ENCODE assay signal across 18 cellular contexts in the genomic region with DNA sequence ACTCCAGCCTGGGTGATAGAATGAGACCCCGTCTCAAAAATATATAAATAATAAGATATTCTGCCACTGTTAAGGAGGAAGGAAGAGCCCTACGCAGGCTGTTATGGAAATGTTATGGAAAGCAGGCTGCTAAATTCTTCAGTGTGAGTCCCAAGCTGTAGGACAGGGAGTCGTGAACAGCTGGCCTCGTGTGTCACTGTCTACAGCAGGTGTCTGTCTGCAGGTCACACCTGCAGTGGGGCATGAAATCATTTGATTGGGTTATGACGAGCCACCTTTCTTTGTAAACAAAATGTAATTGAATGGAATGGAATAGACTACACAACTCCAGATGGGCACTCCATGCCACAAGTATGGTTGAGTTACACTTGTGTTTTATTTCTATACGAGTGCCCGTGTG. TPM values are rescaled to one million over a fixed set of nuclear protein-coding genes. Genes with fewer than 3 reads are reported as not detected.
A peak's percentile ranks its signal among the peaks of the same experiment; 100 is the strongest.
DNase-seq lines count a peak whose midpoint lies in the region; ATAC-seq and TF ChIP-seq lines count a peak whose summit lies in the region.
"Had no signal": no experiment of that assay in that cellular context is flagged by ENCODE, and none has a peak within 500 bp of the region (broad histone marks: within the 10 kb centered on the region; RNA-seq: fewer than 3 reads in every experiment).

No MANE protein-coding gene starts in this region.

- H2AK5ac ChIP-seq in mesenchymal stem cell (ENCODE audit: low read length, severe bottlenecking), result peak overlapping the region; percentile 45

- no peak overlapping the region for H3K9ac ChIP-seq in mesenchymal stem cell (ENCODE audit: low read length)

- no peaks in the 10 kb centered on the region for H3K79me1 ChIP-seq in mesenchymal stem cell (replicated peaks; ENCODE audit: low read length, poor library complexity, severe bottlenecking)

- H2BK12ac ChIP-seq in mesenchymal stem cell (ENCODE audit: low read length in 2 of 2), result peak overlapping the region in 1 of 2 experiments; percentile 38

- DNase-seq in DMS79 treated with DMSO at 0.1 percent for 48 hours (lab: John Stamatoyannopoulos, UW) (peak; percentile 75), NCI-H146 (lab: John Stamatoyannopoulos, UW) (peak; percentile 91), NCI-H524 treated with DMSO at 0.1 percent for 48 hours (lab: John Stamatoyannopoulos, UW) (peak; percentile 7), mesenchymal stem cell (no peak), HEK293T (ENCODE audit: extremely low spot score) (no peak)
- DNase-seq: activated CD4-positive, alpha-beta T cell treated with anti-CD3 and anti-CD28 coated beads for 1 hour; activated gamma-delta T cell; DND-41; KBM-7; NCI-H1048; SIG-M5; small intestine; testis had no signal

- no peaks in the 10 kb centered on the region for H3K9me3 ChIP-seq in mesenchymal stem cell (ENCODE audit: control insufficient read depth, low read length)
- H3K9me3 ChIP-seq: ascending aorta, prostate gland, testis had no signal

- H3K23ac ChIP-seq in mesenchymal stem cell (ENCODE audit: low read length in 2 of 2), result no peak overlapping the region

- H3K18ac ChIP-seq in mesenchymal stem cell (ENCODE audit: low read depth in 1 of 2, low read length in 2 of 2), result no peak overlapping the region

- H2AFZ ChIP-seq in mesenchymal stem cell (ENCODE audit: low read depth, low read length), result no peak overlapping the region

- H3K4ac ChIP-seq in mesenchymal stem cell (ENCODE audit: low read depth in 1 of 2, low read length in 2 of 2), result no peak overlapping the region

- H3K4me3 ChIP-seq in mesenchymal stem cell (ENCODE audit: insufficient read depth in 1 of 2, low read depth in 1 of 2, low read length in 2 of 2), result no peak overlapping the region
- H3K4me3 ChIP-seq: ascending aorta, prostate gland, testis had no signal

- peaks cover 5 to 7% of the 10 kb centered on the region in 2 experiments for H3K27me3 ChIP-seq in mesenchymal stem cell (ENCODE audit: control insufficient read depth in 1 of 2, insufficient read depth in 1 of 2, low read length in 2 of 2)
- H3K27me3 ChIP-seq: ascending aorta, testis had no signal

- no peak overlapping the region for H4K8ac ChIP-seq in mesenchymal stem cell (ENCODE audit: low read length)

- ATAC-seq in GM21786 (IDR thresholded peaks at IDR 0.05; ENCODE audit: unreplicated experiment) (no peak), HG03469 (IDR thresholded peaks at IDR 0.05; ENCODE audit: unreplicated experiment) (no peak), GM21423 (IDR thresholded peaks at IDR 0.05; ENCODE audit: unreplicated experiment) (no peak)

- no peak overlapping the region for H3K4me2 ChIP-seq in mesenchymal stem cell (ENCODE audit: low read length, poor library complexity, severe bottlenecking)

- H3K36me3 ChIP-seq in mesenchymal stem cell (ENCODE audit: control insufficient read depth in 1 of 2, insufficient read depth in 2 of 2, low read depth in 1 of 2, low read length in 2 of 2), result no peaks in the 10 kb centered on the region
- H3K36me3 ChIP-seq: ascending aorta, prostate gland had no signal

- H3K14ac ChIP-seq in mesenchymal stem cell (ENCODE audit: low read length in 2 of 2), result no peak overlapping the region

- 85% methylated on average over 5 of the region's 7 CpGs for WGBS in mesenchymal stem cell

- peaks cover 18% of the 10 kb centered on the region for H3K4me1 ChIP-seq in mesenchymal stem cell (ENCODE audit: control insufficient read depth, insufficient read depth, low read depth, low read length)
- H3K4me1 ChIP-seq: prostate gland had no signal

- no peak overlapping the region for H4K91ac ChIP-seq in mesenchymal stem cell (ENCODE audit: low read length)

- CTCF ChIA-PET in HEK293T (lab: Yijun Ruan, JAX), result interaction anchor here (0.6 to 0.7 kb wide), 2 partner anchors 49 to 66 kb away, joined by 3 to 6 read pairs; no protein-coding TSS in a partner anchor

- no peak overlapping the region for H2BK5ac ChIP-seq in mesenchymal stem cell (ENCODE audit: low read depth, low read length, poor library complexity, severe bottlenecking)

- POLR2A ChIA-PET in HEK293T (lab: Yijun Ruan, JAX), result no interaction called here

- H2BK15ac ChIP-seq in mesenchymal stem cell (ENCODE audit: low read depth, poor library complexity, severe bottlenecking), result no peak overlapping the region

- no peak overlapping the region for H2BK120ac ChIP-seq in mesenchymal stem cell (ENCODE audit: low read depth, low read length)

- H3K27ac ChIP-seq in mesenchymal stem cell (ENCODE audit: low read length, poor library complexity, severe bottlenecking), result no peak overlapping the region
- H3K27ac ChIP-seq: ascending aorta, prostate gland, testis had no signal

TF ChIP-seq in HEK293T, 16 proteins besides CTCF, POLR2A, EP300 and RAD21:
- no peak for TF ChIP-seq FOXM1 (IDR thresholded peaks at IDR 0.05; ENCODE audit: borderline replicate concordance)
- TF ChIP-seq LEF1 (IDR thresholded peaks at IDR 0.05; ENCODE audit: borderline replicate concordance), result no peak
- no peak for TF ChIP-seq ARNT (IDR thresholded peaks at IDR 0.05)
- TF ChIP-seq FOXA1 (IDR thresholded peaks at IDR 0.05), result no peak
- TF ChIP-seq, protein P1, sequence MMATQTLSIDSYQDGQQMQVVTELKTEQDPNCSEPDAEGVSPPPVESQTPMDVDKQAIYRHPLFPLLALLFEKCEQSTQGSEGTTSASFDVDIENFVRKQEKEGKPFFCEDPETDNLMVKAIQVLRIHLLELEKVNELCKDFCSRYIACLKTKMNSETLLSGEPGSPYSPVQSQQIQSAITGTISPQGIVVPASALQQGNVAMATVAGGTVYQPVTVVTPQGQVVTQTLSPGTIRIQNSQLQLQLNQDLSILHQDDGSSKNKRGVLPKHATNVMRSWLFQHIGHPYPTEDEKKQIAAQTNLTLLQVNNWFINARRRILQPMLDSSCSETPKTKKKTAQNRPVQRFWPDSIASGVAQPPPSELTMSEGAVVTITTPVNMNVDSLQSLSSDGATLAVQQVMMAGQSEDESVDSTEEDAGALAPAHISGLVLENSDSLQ (IDR thresholded peaks at IDR 0.05), result no peak
- no peak for TF ChIP-seq HDGF (IDR thresholded peaks at IDR 0.05; ENCODE audit: borderline replicate concordance)
- TF ChIP-seq TARDBP (IDR thresholded peaks at IDR 0.05), result no peak
- TF ChIP-seq SUZ12 (IDR thresholded peaks at IDR 0.05), result no peak
- no peak for TF ChIP-seq SP1 (IDR thresholded peaks at IDR 0.05)
- no peak for TF ChIP-seq FOXK2 (IDR thresholded peaks at IDR 0.05)
- TF ChIP-seq CTBP1 (IDR thresholded peaks at IDR 0.05; ENCODE audit: borderline replicate concordance), result no peak
- TF ChIP-seq BHLHE40 (IDR thresholded peaks at IDR 0.05; ENCODE audit: borderline replicate concordance), result no peak
- no peak for TF ChIP-seq L3MBTL2 (conservative IDR thresholded peaks at IDR 0.05)
- TF ChIP-seq NFRKB (IDR thresholded peaks at IDR 0.05), result no peak

RNA-seq across cellular contexts. Expression of a gene that starts 15.6 kb away (rescaled TPM):
- 137 TPM for polyA plus RNA-seq in mesenchymal stem cell (2013, experiment 1 of 2)
- polyA plus RNA-seq in mesenchymal stem cell (2013, experiment 2 of 2), result 138 TPM

Comparison
In these comparisons a context has a peak if more than half of its experiments do, and no peak if none do; other contexts are left out.
1. DNase-seq: peak in DMS79 treated with DMSO at 0.1 percent for 48 hours (single experiment), NCI-H146 (single experiment) and NCI-H524 treated with DMSO at 0.1 percent for 48 hours (single experiment); none in mesenchymal stem cell (single experiment) and HEK293T (single experiment).